8 cellular contexts compared by ENCODE assay signal in the genomic region with DNA sequence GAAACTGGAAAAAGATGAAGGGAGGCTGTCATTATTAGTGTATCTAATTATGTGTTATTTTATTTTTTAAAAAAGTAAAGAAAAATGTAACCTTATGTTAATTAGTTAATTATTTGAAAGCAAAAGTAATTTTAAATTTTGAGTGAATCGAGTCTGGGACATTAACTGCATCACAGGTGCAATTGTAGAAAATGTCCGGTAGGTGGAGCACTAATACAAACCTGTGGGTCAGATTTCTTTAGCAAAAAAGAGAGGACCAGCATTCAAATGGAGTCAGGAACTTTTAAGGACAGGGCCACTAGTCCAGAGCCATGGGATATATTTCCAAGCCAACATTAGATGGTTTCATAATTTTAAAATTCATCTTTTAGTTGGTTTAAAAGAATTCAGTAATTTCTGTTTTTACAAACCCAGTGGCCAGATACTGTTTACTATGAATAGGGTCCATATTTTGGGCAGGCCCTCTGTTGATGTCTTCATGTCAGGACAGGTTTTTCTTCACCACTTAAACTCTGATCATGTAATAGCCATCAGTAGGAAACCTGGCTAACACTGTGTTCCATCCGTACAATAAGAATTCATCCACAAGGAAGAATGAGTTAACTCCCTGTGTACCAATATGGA. TPM values are rescaled to one million over a fixed set of nuclear protein-coding genes. Genes with fewer than 3 reads are reported as not detected.
A peak's percentile ranks its signal among the peaks of the same experiment; 100 is the strongest.
DNase-seq lines count a peak whose midpoint lies in the region; ATAC-seq, FAIRE-seq and TF ChIP-seq lines count a peak whose summit lies in the region.

No MANE protein-coding gene starts in this region.

- CTCF ChIA-PET in naive thymus-derived CD4-positive, alpha-beta T cell (lab: Charles Lee) = interaction anchor here (0.7 to 2.0 kb wide), 6 partner anchors 25 to 369 kb away, joined by 3 to 9 read pairs (median 4); no protein-coding TSS in a partner anchor

- no peak overlapping the region for H3K4me3 Mint-ChIP-seq in naive thymus-derived CD4-positive, alpha-beta T cell
- no peak overlapping the region for H3K4me3 Mint-ChIP-seq in T-helper 17 cell

- POLR2A ChIA-PET in naive thymus-derived CD4-positive, alpha-beta T cell (lab: Charles Lee) = no interaction called here

- FAIRE-seq in GM19239 (lab: Jason Lieb, UNC) = peak; percentile 96

- intact Hi-C loops in naive thymus-derived CD4-positive, alpha-beta T cell (cut with micrococcal nuclease) = loop anchor here (1.0 to 10.0 kb wide), 9 partner anchors 26 to 534 kb away; no protein-coding TSS in a partner anchor

- peaks cover 0 to 13% (median 0%) of the 10 kb centered on the region in 5 donors for H3K36me3 Mint-ChIP-seq in naive thymus-derived CD4-positive, alpha-beta T cell
- no peaks in the 10 kb centered on the region for H3K36me3 Mint-ChIP-seq in T-helper 17 cell (ENCODE audit: low read depth)

- no peaks in the 10 kb centered on the region for H3K27me3 ChIP-seq in naive thymus-derived CD4-positive, alpha-beta T cell (ENCODE audit: control insufficient read depth in 2 of 2, insufficient read depth in 2 of 2, low read length in 2 of 2)

- no peaks in the 10 kb centered on the region for H3K27me3 Mint-ChIP-seq in naive thymus-derived CD4-positive, alpha-beta T cell
- peaks cover 20% of the 10 kb centered on the region for H3K27me3 Mint-ChIP-seq in T-helper 17 cell

- H3K27ac Mint-ChIP-seq in naive thymus-derived CD4-positive, alpha-beta T cell = no peak overlapping the region
- no peak overlapping the region for H3K27ac Mint-ChIP-seq in T-helper 17 cell

- peak; percentile 90 for TF ChIP-seq CTCF in LNCAP (IDR thresholded peaks at IDR 0.05)
- TF ChIP-seq CTCF in epithelial cell of esophagus (IDR thresholded peaks at IDR 0.05; ENCODE audit: insufficient read depth, low read depth, low read length, missing control alignments) = peak; percentile 78

- H3K4me1 ChIP-seq in naive thymus-derived CD4-positive, alpha-beta T cell (ENCODE audit: control insufficient read depth in 2 of 2, insufficient read depth in 2 of 2, low read length in 2 of 2) = no peaks in the 10 kb centered on the region

- H3K27ac ChIP-seq in naive thymus-derived CD4-positive, alpha-beta T cell (ENCODE audit: low read depth, low read length) = no peak overlapping the region

- H3K36me3 ChIP-seq in naive thymus-derived CD4-positive, alpha-beta T cell (ENCODE audit: control insufficient read depth in 2 of 3, insufficient read depth in 3 of 3, low read length in 3 of 3) = no peaks in the 10 kb centered on the region

- peak; percentile 78 for ATAC-seq in naive thymus-derived CD4-positive, alpha-beta T cell
- ATAC-seq in T-helper 17 cell = no peak

- no peak overlapping the region for H3K4me3 ChIP-seq in epithelial cell of esophagus (ENCODE audit: low read length)
- no peak overlapping the region for H3K4me3 ChIP-seq in naive thymus-derived CD4-positive, alpha-beta T cell (ENCODE audit: low read length)

- H3K9me3 Mint-ChIP-seq in naive thymus-derived CD4-positive, alpha-beta T cell = peaks cover 0 to 2% (median 0%) of the 10 kb centered on the region in 11 donors

- no peaks in the 10 kb centered on the region for H3K9me3 ChIP-seq in naive thymus-derived CD4-positive, alpha-beta T cell (ENCODE audit: control insufficient read depth in 2 of 3, low read length in 3 of 3)
- H3K9me3 ChIP-seq in T-helper 17 cell (ENCODE audit: control insufficient read depth, low read length, poor library complexity, severe bottlenecking) = no peaks in the 10 kb centered on the region

- DNase-seq in NCI-H2171 treated with DMSO at 0.1 percent for 48 hours (lab: John Stamatoyannopoulos, UW) (peak; percentile 21), NCI-H2171 (lab: John Stamatoyannopoulos, UW) (no peak), GM19239 (ENCODE audit: insufficient read length, low spot score) (peak; percentile 48), T follicular helper cell (ENCODE audit: low read depth) (peak; percentile 7), epithelial cell of esophagus (ENCODE audit: low read depth) (peak; percentile 51), T-helper 17 cell (no peak)
- DNase-seq in naive thymus-derived CD4-positive, alpha-beta T cell = peak in 7 of 9 donors; percentile 26 to 62 (median 54)

- peaks cover 7 to 30% (median 18%) of the 10 kb centered on the region in 7 donors for H3K4me1 Mint-ChIP-seq in naive thymus-derived CD4-positive, alpha-beta T cell
- peaks cover 14% of the 10 kb centered on the region for H3K4me1 Mint-ChIP-seq in T-helper 17 cell

RNA-seq across cellular contexts. Expression of gene BST1, which starts 27.2 kb away (rescaled TPM):
- 10 to 100 TPM in 1 of 5 experiments, 1 to 10 TPM in 2, under 1 TPM in 2; 0.65 to 41.8 (median 1.1) TPM for total RNA-seq in naive thymus-derived CD4-positive, alpha-beta T cell
- polyA plus RNA-seq in naive thymus-derived CD4-positive, alpha-beta T cell = under 1 TPM; 0.45 to 0.89 TPM
- total RNA-seq in T-helper 17 cell = 1 to 10 TPM in 1 of 2 donors, under 1 TPM in 1; 0.89 to 1.9 TPM

RNA-seq across cellular contexts. Expression of gene CD38, which starts 48.1 kb away (rescaled TPM):
- 100 to 1,000 TPM in 1 of 5 experiments, 10 to 100 TPM in 2, 1 to 10 TPM in 2; 5.6 to 189 (median 14.3) TPM for total RNA-seq in naive thymus-derived CD4-positive, alpha-beta T cell
- 10 to 100 TPM; 13.9 to 14.0 TPM for polyA plus RNA-seq in naive thymus-derived CD4-positive, alpha-beta T cell
- total RNA-seq in T-helper 17 cell = 1 to 10 TPM; 1.4 TPM

RNA-seq across cellular contexts. Expression of gene FAM200B, which starts 48.4 kb away (rescaled TPM):
- total RNA-seq in naive thymus-derived CD4-positive, alpha-beta T cell = 10 to 100 TPM; 10.6 to 42.8 (median 27.4) TPM
- polyA plus RNA-seq in naive thymus-derived CD4-positive, alpha-beta T cell = 10 to 100 TPM; 54.8 to 91.6 TPM
- total RNA-seq in T-helper 17 cell = 10 to 100 TPM; 14.1 to 20.5 TPM

Comparison
In these comparisons a context has a peak if more than half of its experiments do, and no peak if none do; other contexts are left out.
1. DNase-seq: peak in NCI-H2171 treated with DMSO at 0.1 percent for 48 hours (single experiment), GM19239 (single experiment), T follicular helper cell (single experiment), epithelial cell of esophagus (single experiment) and naive thymus-derived CD4-positive, alpha-beta T cell (7 of 9); none in NCI-H2171 (single experiment) and T-helper 17 cell (0 of 3).